ENCODE assay signal across 8 cellular contexts in genomic region chr15:73633991-73634495, GRCh38. TPM values are rescaled to one million over a fixed set of nuclear protein-coding genes. Genes with fewer than 3 reads are reported as not detected.
A peak's percentile ranks its signal among the peaks of the same experiment; 100 is the strongest.
DNase-seq lines count a peak whose midpoint lies in the region; ATAC-seq and TF ChIP-seq lines count a peak whose summit lies in the region.

No MANE protein-coding gene starts in this region.

- H3K27me3 Mint-ChIP-seq in GM23338 (ENCODE audit: insufficient read depth, low read depth, poor library complexity) = no peaks in the 10 kb centered on the region
- peaks cover 13% of the 10 kb centered on the region for H3K27me3 Mint-ChIP-seq in progenitor cell of endocrine pancreas

- H3K27ac Mint-ChIP-seq in GM23338 (peak overlapping the region; percentile 86), progenitor cell of endocrine pancreas (peak overlapping the region; percentile 97)

- no peak for TF ChIP-seq CTCF in GM23338 (conservative IDR thresholded peaks at IDR 0.05; ENCODE audit: low read depth in 2 of 2)
- no peak for TF ChIP-seq CTCF in progenitor cell of endocrine pancreas (IDR thresholded peaks at IDR 0.05; ENCODE audit: unreplicated experiment)

- H4K20me1 ChIP-seq in GM23338 (replicated peaks; ENCODE audit: insufficient read depth) = peaks cover 18% of the 10 kb centered on the region

- H3K4me1 ChIP-seq in GM23338 (ENCODE audit: insufficient read depth) (peaks cover 33% of the 10 kb centered on the region), esophagus (ENCODE audit: control insufficient read depth in 2 of 2, insufficient read depth in 2 of 2, low read length in 1 of 2) (peaks cover 0 to 4% of the 10 kb centered on the region in 2 donors)

- H3K4me3 ChIP-seq in GM23338 = peak overlapping the region; percentile 56
- H3K4me3 ChIP-seq in esophagus (ENCODE audit: low read depth in 1 of 2, low read length in 2 of 2) = peak overlapping the region; percentile 28 to 43

- peaks cover 37% of the 10 kb centered on the region for H3K79me2 ChIP-seq in GM23338 (replicated peaks; ENCODE audit: insufficient read depth)

- no peaks in the 10 kb centered on the region for H3K36me3 ChIP-seq in GM23338 (ENCODE audit: insufficient read depth)
- no peaks in the 10 kb centered on the region for H3K36me3 ChIP-seq in esophagus (ENCODE audit: control insufficient read depth in 2 of 2, insufficient read depth in 2 of 2, low read length in 1 of 2)

- ATAC-seq in GM23338 (no peak), SK-N-SH treated with all-trans-retinoic acid at 6 μM for 48 hours (peak; percentile 5; the same call in 2 of the 3 replicates), HG02870 (IDR thresholded peaks at IDR 0.05; ENCODE audit: unreplicated experiment) (no peak)

- H3K9me3 ChIP-seq in esophagus (ENCODE audit: control insufficient read depth in 2 of 2, insufficient read depth in 1 of 2, low read depth in 1 of 2, low read length in 1 of 2) = no peaks in the 10 kb centered on the region

- no peaks in the 10 kb centered on the region for H3K9me2 ChIP-seq in GM23338 (ENCODE audit: insufficient read depth)

- no peak for DNase-seq in GM23338 (ENCODE audit: low spot score)
- no peak for DNase-seq in progenitor cell of endocrine pancreas (ENCODE audit: low spot score, unreplicated experiment)
- DNase-seq in hypothalamus (lab: John Stamatoyannopoulos, UW) = no peak
- DNase-seq in NAMALWA (ENCODE audit: low spot score) = no peak
- DNase-seq in activated effector memory CD4-positive, alpha-beta T cell treated with anti-CD3 and anti-CD28 coated beads, Interleukin-2, amount 50 U/mL, for 16 hours = no peak

- H3K4me3 Mint-ChIP-seq in GM23338 = peak overlapping the region; percentile 79
- peak overlapping the region; percentile 82 for H3K4me3 Mint-ChIP-seq in progenitor cell of endocrine pancreas (ENCODE audit: low read depth)

- H3F3A ChIP-seq in GM23338 (replicated peaks; ENCODE audit: low read depth) = no peaks in the 10 kb centered on the region

- 39 to 64% methylated on average over 6 of the region's 6 CpGs for WGBS in esophagus, 2 donors

- H3K9me3 Mint-ChIP-seq in GM23338 (no peaks in the 10 kb centered on the region), progenitor cell of endocrine pancreas (ENCODE audit: low read depth) (no peaks in the 10 kb centered on the region)

- H3K27ac ChIP-seq in GM23338 (ENCODE audit: low read depth) = peak overlapping the region; percentile 96
- H3K27ac ChIP-seq in esophagus (ENCODE audit: low read depth in 2 of 2, low read length in 1 of 2) = peak overlapping the region; percentile 73 to 93

- H3K4me1 Mint-ChIP-seq in GM23338 (peaks cover 49% of the 10 kb centered on the region), progenitor cell of endocrine pancreas (ENCODE audit: low read depth) (peaks cover 29% of the 10 kb centered on the region)

- H3K36me3 Mint-ChIP-seq in GM23338 (ENCODE audit: low read depth) (no peaks in the 10 kb centered on the region), progenitor cell of endocrine pancreas (ENCODE audit: insufficient read depth) (no peaks in the 10 kb centered on the region)

- H3K4me2 ChIP-seq in GM23338 = peak overlapping the region; percentile 85

- H2AFZ ChIP-seq in GM23338 = peak overlapping the region; percentile 92; the same call in 1 of the 2 replicates

- H3K27me3 ChIP-seq in GM23338 (ENCODE audit: insufficient read depth) (no peaks in the 10 kb centered on the region), esophagus (ENCODE audit: control insufficient read depth in 1 of 2, insufficient read depth in 2 of 2, low read length in 2 of 2) (no peaks in the 10 kb centered on the region)

TF ChIP-seq in GM23338, 12 proteins besides CTCF, POLR2A, EP300 and RAD21:
- no peak for TF ChIP-seq STAT1 (IDR thresholded peaks at IDR 0.05; ENCODE audit: unreplicated experiment)
- TF ChIP-seq ZNF331 (CRISPR knock-in tag; IDR thresholded peaks at IDR 0.05; ENCODE audit: low read depth) = no peak
TF ChIP-seq in GM23338: peak in this region for 0.

TF ChIP-seq in SK-N-SH treated with all-trans-retinoic acid at 6 μM for 48 hours, 23 proteins besides CTCF, POLR2A, EP300 and RAD21:
- TF ChIP-seq ZFP3 (CRISPR knock-in tag; IDR thresholded peaks at IDR 0.05) (peak; percentile 92), CREB5 (CRISPR knock-in tag; IDR thresholded peaks at IDR 0.05; ENCODE audit: low read depth) (no peak)

RNA-seq across cellular contexts. Expression of gene NPTN, which starts 0.9 kb away (rescaled TPM):
- total RNA-seq in GM23338 (2014; rRNA removed; shearing (Covaris generic)) = 113 and 121 TPM in 2 replicates
- polyA plus RNA-seq in GM23338 (2016; fragmentation: Nextera tagmentation; extraction: Ambion mirVana) (53.0 and 56.3 TPM in 2 replicates), esophagus (10 to 100 TPM; 30.0 to 82.0 TPM)
- 81.1 and 89.9 TPM in 2 replicates for total RNA-seq in progenitor cell of endocrine pancreas

RNA-seq across cellular contexts. Expression of gene CD276, which starts 50.1 kb away (rescaled TPM):
- total RNA-seq in GM23338 (2014; rRNA removed; shearing (Covaris generic)) = 131 and 158 TPM in 2 replicates
- polyA plus RNA-seq in GM23338 (2016; fragmentation: Nextera tagmentation; extraction: Ambion mirVana) (58.3 and 60.9 TPM in 2 replicates), esophagus (10 to 100 TPM in 1 of 2 donors, 1 to 10 TPM in 1; 9.3 to 11.0 TPM)
- total RNA-seq in progenitor cell of endocrine pancreas = 198 and 207 TPM in 2 replicates
